ENCODE assay signal across 8 cellular contexts in genomic region chr20:47785321-47785899, GRCh38. TPM values are rescaled to one million over a fixed set of nuclear protein-coding genes. Genes with fewer than 3 reads are reported as not detected.
A peak's percentile ranks its signal among the peaks of the same experiment; 100 is the strongest.
DNase-seq lines count a peak whose midpoint lies in the region; ATAC-seq and TF ChIP-seq lines count a peak whose summit lies in the region.

TSS of gene SULF2 (minus strand) at chr20:47785481. CDS start at chr20:47757363, 28,118 bp downstream.

- peak within 1 kb of the TSS; percentile 46 for H3K4me3 Mint-ChIP-seq in activated CD8-positive, alpha-beta T cell treated with anti-CD3 and anti-CD28 coated beads for 36 hours

- peaks cover 9% of the 10 kb centered on the region for H3K4me1 Mint-ChIP-seq in activated CD8-positive, alpha-beta T cell treated with anti-CD3 and anti-CD28 coated beads for 36 hours (ENCODE audit: low read depth)

- H3K27me3 Mint-ChIP-seq in activated CD8-positive, alpha-beta T cell treated with anti-CD3 and anti-CD28 coated beads for 36 hours: peaks cover 51% of the 10 kb centered on the region

- no peak within 1 kb of the TSS for H3K9ac ChIP-seq in parathyroid adenoma

- H2AFZ ChIP-seq in parathyroid adenoma: peak within 1 kb of the TSS; percentile 82

- peaks cover 10% of the 10 kb centered on the region for H3K27me3 ChIP-seq in cardiac muscle cell
- H3K27me3 ChIP-seq in parathyroid adenoma (ENCODE audit: control insufficient read depth, insufficient read depth, low read length): no peaks in the 10 kb centered on the region

- no peak within 1 kb of the TSS for H3K27ac Mint-ChIP-seq in activated CD8-positive, alpha-beta T cell treated with anti-CD3 and anti-CD28 coated beads for 36 hours

- H3K4me2 ChIP-seq in parathyroid adenoma (ENCODE audit: low read length): peak within 1 kb of the TSS; percentile 84

- no peak for TF ChIP-seq CTCF in activated CD8-positive, alpha-beta T cell treated with anti-CD3 and anti-CD28 coated beads for 36 hours (IDR thresholded peaks at IDR 0.05)
- TF ChIP-seq CTCF in cardiac muscle cell (IDR thresholded peaks at IDR 0.05; ENCODE audit: low read depth, low read length) (no peak), parathyroid adenoma (IDR thresholded peaks at IDR 0.05) (no peak)

- POLR2A ChIA-PET in activated CD8-positive, alpha-beta T cell treated with anti-CD3 and anti-CD28 coated beads for 36 hours (lab: Charles Lee): no interaction called here

- no peaks in the 10 kb centered on the region for H3K36me3 ChIP-seq in cardiac muscle cell
- H3K36me3 ChIP-seq in parathyroid adenoma (ENCODE audit: control insufficient read depth, insufficient read depth, low read length): no peaks in the 10 kb centered on the region

- DNase-seq in NCI-H1092 treated with DMSO at 0.1 percent for 48 hours (lab: John Stamatoyannopoulos, UW) (peak; percentile 7), NCI-H1092 (lab: John Stamatoyannopoulos, UW) (no peak), cardiac muscle cell (ENCODE audit: low read depth in 1 of 2, low spot score in 1 of 2) (peak; percentile 70 to 74), NCI-H1436 (lab: John Stamatoyannopoulos, UW) (no peak), NCI-H2029 (lab: John Stamatoyannopoulos, UW) (no peak)
- DNase-seq in activated CD8-positive, alpha-beta T cell treated with anti-CD3 and anti-CD28 coated beads for 36 hours: no peak

- intact Hi-C loops in activated CD8-positive, alpha-beta T cell treated with anti-CD3 and anti-CD28 coated beads for 36 hours (cut with micrococcal nuclease): no loop called here

- ATAC-seq in activated CD8-positive, alpha-beta T cell treated with anti-CD3 and anti-CD28 coated beads for 36 hours: peak; percentile 51
- no peak for ATAC-seq in HG03039 (IDR thresholded peaks at IDR 0.05; ENCODE audit: unreplicated experiment)

- H3K9me3 Mint-ChIP-seq in activated CD8-positive, alpha-beta T cell treated with anti-CD3 and anti-CD28 coated beads for 36 hours: no peaks in the 10 kb centered on the region

- H3K36me3 Mint-ChIP-seq in activated CD8-positive, alpha-beta T cell treated with anti-CD3 and anti-CD28 coated beads for 36 hours (ENCODE audit: low read depth): no peaks in the 10 kb centered on the region

- peak within 1 kb of the TSS; percentile 59 for H3K4me3 ChIP-seq in cardiac muscle cell
- H3K4me3 ChIP-seq in parathyroid adenoma (ENCODE audit: low read depth, low read length): peak within 1 kb of the TSS; percentile 54

- CTCF ChIA-PET in activated CD8-positive, alpha-beta T cell treated with anti-CD3 and anti-CD28 coated beads for 36 hours (lab: Charles Lee): interaction anchor here (1.1 kb wide), 1 partner anchor 108 kb away, joined by 4 read pairs; no protein-coding TSS in a partner anchor

- H3K27ac ChIP-seq in cardiac muscle cell (no peak within 1 kb of the TSS), parathyroid adenoma (peak within 1 kb of the TSS; percentile 51)

- no peaks in the 10 kb centered on the region for H3K79me2 ChIP-seq in parathyroid adenoma

- H3K9me3 ChIP-seq in cardiac muscle cell (ENCODE audit: low read depth) (no peaks in the 10 kb centered on the region), parathyroid adenoma (ENCODE audit: control insufficient read depth, low read length) (no peaks in the 10 kb centered on the region)

- H3K4me1 ChIP-seq in cardiac muscle cell (ENCODE audit: low read depth) (no peaks in the 10 kb centered on the region), parathyroid adenoma (peaks cover 15% of the 10 kb centered on the region)

RNA-seq across cellular contexts. Expression of gene SULF2, which starts in this region (rescaled TPM):
- total RNA-seq in activated CD8-positive, alpha-beta T cell treated with anti-CD3 and anti-CD28 coated beads for 36 hours: under 1 TPM; 0.47 to 0.50 TPM
- 4.2 and 12.0 TPM in 2 replicates for total RNA-seq in cardiac muscle cell
- polyA plus RNA-seq in cardiac muscle cell: 2.8 and 9.6 TPM in 2 replicates

Comparison
In these comparisons a context has a peak if more than half of its experiments do, and no peak if none do; other contexts are left out.
1. DNase-seq: peak in NCI-H1092 treated with DMSO at 0.1 percent for 48 hours (single experiment) and cardiac muscle cell (2 of 2); none in NCI-H1092 (single experiment), activated CD8-positive, alpha-beta T cell treated with anti-CD3 and anti-CD28 coated beads for 36 hours (single experiment), NCI-H1436 (single experiment) and NCI-H2029 (single experiment).
2. Peak in ATAC-seq in activated CD8-positive, alpha-beta T cell treated with anti-CD3 and anti-CD28 coated beads for 36 hours; RNA of the gene not detected or under 1 TPM.